In genomic region chr5:159056201-159056600, GRCh38 we compare ENCODE assay signal across 20 cellular contexts. TPM values are rescaled to one million over a fixed set of nuclear protein-coding genes. Genes with fewer than 3 reads are reported as not detected.
"Had no signal": no experiment of that assay in that cellular context is flagged by ENCODE, and none has a peak within 500 bp of the region (broad histone marks: within the 10 kb centered on the region; RNA-seq: fewer than 3 reads in every experiment).

No MANE protein-coding gene starts in this region.

- H3K4me1 Mint-ChIP-seq: activated CD4-positive, alpha-beta T cell treated with anti-CD3 and anti-CD28 coated beads, Interleukin-2, amount 10 ng/mL, durations not matched to agents 24 days and 14 days; activated T-helper 17 cell treated with anti-CD3 and anti-CD28 coated beads, Interleukin-2, amount 50 U/mL, for 72 hours; stimulated activated effector memory CD8-positive, alpha-beta T cell treated with anti-CD3 and anti-CD28 coated beads, Interleukin-12 subunit alpha, Interleukin-12 subunit beta, amount 100 ng/mL, for 72 hours had no signal

- H3K27ac Mint-ChIP-seq: activated CD4-positive, alpha-beta T cell treated with anti-CD3 and anti-CD28 coated beads, Interleukin-2, amount 10 ng/mL, durations not matched to agents 24 days and 14 days; activated naive CD4-positive, alpha-beta T cell treated with anti-CD3 and anti-CD28 coated beads, Interleukin-2, amount 10 ng/mL, durations not matched to agents 7 days and 5 days; activated T-helper 17 cell treated with anti-CD3 and anti-CD28 coated beads, Interleukin-2, amount 50 U/mL, for 72 hours; endodermal cell; mesothelial cell of epicardium; stimulated activated effector memory CD8-positive, alpha-beta T cell treated with anti-CD3 and anti-CD28 coated beads, Interleukin-12 subunit alpha, Interleukin-12 subunit beta, amount 100 ng/mL, for 72 hours had no signal

- H3K36me3 Mint-ChIP-seq: activated naive CD4-positive, alpha-beta T cell treated with anti-CD3 and anti-CD28 coated beads, Interleukin-2, amount 10 ng/mL, durations not matched to agents 7 days and 5 days; mesothelial cell of epicardium; stimulated activated effector memory CD8-positive, alpha-beta T cell treated with anti-CD3 and anti-CD28 coated beads, Interleukin-12 subunit alpha, Interleukin-12 subunit beta, amount 100 ng/mL, for 72 hours had no signal

- DNase-seq: activated CD4-positive, alpha-beta T cell treated with anti-CD3 and anti-CD28 coated beads, Interleukin-2, amount 10 ng/mL, durations not matched to agents 24 days and 14 days; activated CD4-positive, CD25-positive, alpha-beta regulatory T cell; activated CD8-positive, alpha-beta memory T cell treated with anti-CD3 and anti-CD28 coated beads for 24 hours; activated naive CD4-positive, alpha-beta T cell treated with anti-CD3 and anti-CD28 coated beads, Interleukin-2, amount 10 ng/mL, durations not matched to agents 7 days and 5 days; dorsolateral prefrontal cortex; endodermal cell; heart right ventricle; left cardiac atrium; lower lobe of right lung; ovary; stimulated activated CD4-positive, alpha-beta T cell treated with anti-CD3 and anti-CD28 coated beads, Interleukin-12 subunit alpha, Interleukin-12 subunit beta, amount 100 ng/mL, for 4 hours; stimulated activated CD4-positive, alpha-beta T cell treated with anti-CD3 and anti-CD28 coated beads, Interleukin-2, amount 100 ng/mL, for 24 hours; SW 1271; transverse colon had no signal

- H3K4me1 ChIP-seq: lower lobe of right lung had no signal

- H3K9me3 ChIP-seq: heart right ventricle, lower lobe of right lung, ovary, transverse colon had no signal

- FAIRE-seq: frontal cortex had no signal

- ATAC-seq: activated T-helper 17 cell treated with anti-CD3 and anti-CD28 coated beads, Interleukin-2, amount 50 U/mL, for 72 hours; heart right ventricle; lower lobe of right lung; stimulated activated effector memory CD8-positive, alpha-beta T cell treated with anti-CD3 and anti-CD28 coated beads, Interleukin-12 subunit alpha, Interleukin-12 subunit beta, amount 100 ng/mL, for 72 hours had no signal

- H3K4me3 Mint-ChIP-seq: activated CD4-positive, alpha-beta T cell treated with anti-CD3 and anti-CD28 coated beads, Interleukin-2, amount 10 ng/mL, durations not matched to agents 24 days and 14 days; activated naive CD4-positive, alpha-beta T cell treated with anti-CD3 and anti-CD28 coated beads, Interleukin-2, amount 10 ng/mL, durations not matched to agents 7 days and 5 days; activated T-helper 17 cell treated with anti-CD3 and anti-CD28 coated beads, Interleukin-2, amount 50 U/mL, for 72 hours; endodermal cell; mesothelial cell of epicardium; stimulated activated effector memory CD8-positive, alpha-beta T cell treated with anti-CD3 and anti-CD28 coated beads, Interleukin-12 subunit alpha, Interleukin-12 subunit beta, amount 100 ng/mL, for 72 hours had no signal

- H3K27ac ChIP-seq: cardiac muscle cell, lower lobe of right lung, ovary, transverse colon had no signal

- H3K27me3 ChIP-seq: ovary had no signal

- H3K9me3 Mint-ChIP-seq: activated CD4-positive, alpha-beta T cell treated with anti-CD3 and anti-CD28 coated beads, Interleukin-2, amount 10 ng/mL, durations not matched to agents 24 days and 14 days; activated naive CD4-positive, alpha-beta T cell treated with anti-CD3 and anti-CD28 coated beads, Interleukin-2, amount 10 ng/mL, durations not matched to agents 7 days and 5 days; activated T-helper 17 cell treated with anti-CD3 and anti-CD28 coated beads, Interleukin-2, amount 50 U/mL, for 72 hours; endodermal cell; mesothelial cell of epicardium; stimulated activated effector memory CD8-positive, alpha-beta T cell treated with anti-CD3 and anti-CD28 coated beads, Interleukin-12 subunit alpha, Interleukin-12 subunit beta, amount 100 ng/mL, for 72 hours had no signal

- H3K36me3 ChIP-seq: cardiac muscle cell, heart right ventricle, lower lobe of right lung, ovary, transverse colon had no signal

- H3K4me3 ChIP-seq: cardiac muscle cell, dorsolateral prefrontal cortex, heart right ventricle, lower lobe of right lung, ovary, transverse colon had no signal

RNA-seq across cellular contexts. Expression of gene EBF1, which starts 43.5 kb away (rescaled TPM):
- total RNA-seq: activated CD4-positive, alpha-beta T cell treated with anti-CD3 and anti-CD28 coated beads, Interleukin-2, amount 10 ng/mL, durations not matched to agents 24 days and 14 days; epithelial cell of proximal tubule had no signal
- polyA plus RNA-seq: cardiac muscle cell had no signal
